Comparison of ENCODE assay signal across 9 cellular contexts in genomic region chr11:31995525-31996123, GRCh38.
DNase-seq lines count a peak whose midpoint lies in the region; ATAC-seq, FAIRE-seq and TF ChIP-seq lines count a peak whose summit lies in the region.
"Had no signal": no experiment of that assay in that cellular context is flagged by ENCODE, and none has a peak within 500 bp of the region (broad histone marks: within the 10 kb centered on the region; RNA-seq: fewer than 3 reads in every experiment).

No MANE protein-coding gene starts in this region.

- no peak for FAIRE-seq in endothelial cell of umbilical vein (lab: Jason Lieb, UNC)

- H3K4me3 ChIP-seq in endothelial cell of umbilical vein (replicated peaks in 1 of 3; ENCODE audit: insufficient read depth in 1 of 3, low read depth in 1 of 3, low read length in 3 of 3) = no peak overlapping the region
- H3K4me3 ChIP-seq: SJSA1 had no signal

- H2AFZ ChIP-seq in endothelial cell of umbilical vein (ENCODE audit: low read depth, low read length) = no peak overlapping the region

- H3K9ac ChIP-seq in endothelial cell of umbilical vein (replicated peaks; ENCODE audit: extremely low read depth, insufficient read depth, low read length) = no peak overlapping the region

- H3K4me1 ChIP-seq in endothelial cell of umbilical vein (ENCODE audit: control insufficient read depth, extremely low read depth, insufficient read depth, low read length) = no peaks in the 10 kb centered on the region
- H3K4me1 ChIP-seq: SJSA1 had no signal

- no peak overlapping the region for H3K27ac ChIP-seq in endothelial cell of umbilical vein (ENCODE audit: insufficient read depth, low read depth, low read length)
- H3K27ac ChIP-seq: SJSA1 had no signal

- POLR2A ChIA-PET in endothelial cell of umbilical vein (lab: Charles Lee) = no interaction called here

- peaks cover 0 to 3% of the 10 kb centered on the region in 2 experiments for H3K27me3 ChIP-seq in endothelial cell of umbilical vein (ENCODE audit: control insufficient read depth in 2 of 2, insufficient read depth in 2 of 2, low read length in 2 of 2)

- in situ Hi-C loops in GM13976 (cut with MboI; ENCODE audit: low sequenced_read_pairs, unreplicated experiment) = no loop called here

- dilution Hi-C loops in endothelial cell of umbilical vein (cut with MboI; ENCODE audit: extremely low pct_ligation_motif_present, low sequenced_read_pairs) = no loop called here

- peak; percentile 45 for DNase-seq in GM13976 (ENCODE audit: low spot score)
- peak; percentile 28 for DNase-seq in LHCN-M2 (ENCODE audit: low read depth)
- peak; percentile 4 for DNase-seq in endothelial cell of umbilical vein (ENCODE audit: low read depth, low spot score)
- no peak for DNase-seq in stimulated activated CD4-positive, alpha-beta T cell treated with anti-CD3 and anti-CD28 coated beads, Interleukin-2, amount 100 ng/mL, for 48 hours
- no peak for DNase-seq in NCI-H345 treated with DMSO at 0.1 percent for 48 hours (lab: John Stamatoyannopoulos, UW; ENCODE audit: unreplicated experiment)
- no peak for DNase-seq in SKM-1 (lab: John Stamatoyannopoulos, UW; ENCODE audit: unreplicated experiment)
- DNase-seq in NCI-H1048 (lab: John Stamatoyannopoulos, UW) = no peak

- peak; percentile 92 for ATAC-seq in GM21529 (IDR thresholded peaks at IDR 0.05; ENCODE audit: unreplicated experiment)

- CTCF ChIA-PET in endothelial cell of umbilical vein (lab: Charles Lee) = interaction anchor here (1.5 to 1.7 kb wide), 2 partner anchors 11 to 180 kb away, joined by 3 read pairs; no protein-coding TSS in a partner anchor

- no peaks in the 10 kb centered on the region for H3K36me3 ChIP-seq in endothelial cell of umbilical vein (ENCODE audit: control insufficient read depth in 2 of 2, extremely low read depth in 1 of 2, insufficient read depth in 2 of 2, low read length in 2 of 2)
- H3K36me3 ChIP-seq: SJSA1 had no signal

- TF ChIP-seq CTCF in GM13976 (IDR thresholded peaks at IDR 0.05; ENCODE audit: borderline replicate concordance, control extremely low read depth, extremely low read depth, insufficient read depth, missing control alignments) (no peak), endothelial cell of umbilical vein (IDR thresholded peaks at IDR 0.05; ENCODE audit: extremely low read depth in 1 of 2, insufficient read depth in 1 of 2, low read depth in 1 of 2, low read length in 2 of 2) (no peak)

- H3K9me1 ChIP-seq in endothelial cell of umbilical vein (replicated peaks; ENCODE audit: control insufficient read depth, extremely low read depth, insufficient read depth, low read length) = no peaks in the 10 kb centered on the region

- intact Hi-C loops in endothelial cell of umbilical vein (cut with micrococcal nuclease) = no loop called here

- no peaks in the 10 kb centered on the region for H4K20me1 ChIP-seq in endothelial cell of umbilical vein (replicated peaks; ENCODE audit: control insufficient read depth, extremely low read depth, insufficient read depth, low read length)

- H3K4me2 ChIP-seq in endothelial cell of umbilical vein (ENCODE audit: insufficient read depth, low read length) = no peak overlapping the region

- no peaks in the 10 kb centered on the region for H3K79me2 ChIP-seq in endothelial cell of umbilical vein (ENCODE audit: control insufficient read depth, insufficient read depth, low read length)

- BruUV-seq in endothelial cell of umbilical vein (replicated peaks; lab: Mats Ljungman, UMichigan) = no TSS peak

- TF ChIP-seq POLR2A in endothelial cell of umbilical vein (IDR thresholded peaks at IDR 0.05; ENCODE audit: low read depth, low read length) = no peak

- no peaks in the 10 kb centered on the region for H3K9me3 ChIP-seq in endothelial cell of umbilical vein (replicated peaks; ENCODE audit: control insufficient read depth, insufficient read depth, low read length)
- H3K9me3 ChIP-seq: SJSA1 had no signal

TF ChIP-seq in endothelial cell of umbilical vein, 7 proteins besides CTCF, POLR2A, EP300 and RAD21:
- no peak for TF ChIP-seq EZH2 (IDR thresholded peaks at IDR 0.05; ENCODE audit: borderline replicate concordance, low read depth, low read length, severe bottlenecking)
- TF ChIP-seq JUN (IDR thresholded peaks at IDR 0.05; ENCODE audit: borderline replicate concordance, insufficient read depth, insufficient read length, low read depth) = no peak
- no peak for TF ChIP-seq POLR2AphosphoS5 (IDR thresholded peaks at IDR 0.05; ENCODE audit: insufficient read depth, low read depth, low read length)
- no peak for TF ChIP-seq MAX (IDR thresholded peaks at IDR 0.05; ENCODE audit: insufficient read depth, insufficient read length)
- TF ChIP-seq MYC (IDR thresholded peaks at IDR 0.05; ENCODE audit: low read depth, low read length) = no peak

Comparison
In these comparisons a context has a peak if more than half of its experiments do, and no peak if none do; other contexts are left out.
1. DNase-seq: peak in GM13976 (single experiment), LHCN-M2 (single experiment) and endothelial cell of umbilical vein (single experiment); none in stimulated activated CD4-positive, alpha-beta T cell treated with anti-CD3 and anti-CD28 coated beads, Interleukin-2, amount 100 ng/mL, for 48 hours (0 of 2), NCI-H345 treated with DMSO at 0.1 percent for 48 hours (single experiment), SKM-1 (single experiment) and NCI-H1048 (single experiment).